8 cellular contexts compared by ENCODE assay signal in genomic region chr2:240983361-240983995, GRCh38. TPM values are rescaled to one million over a fixed set of nuclear protein-coding genes. Genes with fewer than 3 reads are reported as not detected.
DNase-seq lines count a peak whose midpoint lies in the region; ATAC-seq and TF ChIP-seq lines count a peak whose summit lies in the region.

No MANE protein-coding gene starts in this region.

- no peaks in the 10 kb centered on the region for H4K20me1 ChIP-seq in DOHH2 (ENCODE audit: control insufficient read depth, insufficient read depth, low read depth, low read length)

- H3K4me3 ChIP-seq in DOHH2 (ENCODE audit: low read length) = no peak overlapping the region

- no peaks in the 10 kb centered on the region for H3K79me2 ChIP-seq in DOHH2 (ENCODE audit: control insufficient read depth, low read length)

- no peak overlapping the region for H3K27ac Mint-ChIP-seq in immature natural killer cell

- ATAC-seq in Right ventricle myocardium inferior (peak; percentile 62), sciatic nerve (peak; percentile 37), GM21381 (IDR thresholded peaks at IDR 0.05; ENCODE audit: unreplicated experiment) (no peak)

- intact Hi-C loops in Right ventricle myocardium inferior (cut with DNase I) = no loop called here
- intact Hi-C loops in sciatic nerve (cut with DNase I) = no loop called here

- no peaks in the 10 kb centered on the region for H3K9me2 ChIP-seq in DOHH2 (replicated peaks; ENCODE audit: control insufficient read depth, low read length)

- peaks cover 12% of the 10 kb centered on the region for H3K4me1 ChIP-seq in DOHH2 (ENCODE audit: control insufficient read depth, low read length)

- H3K9me3 ChIP-seq in DOHH2 (ENCODE audit: control insufficient read depth, insufficient read depth, low read length) = no peaks in the 10 kb centered on the region

- peak; percentile 75 for TF ChIP-seq CTCF in DOHH2 (IDR thresholded peaks at IDR 0.05; ENCODE audit: low read depth, low read length, poor library complexity, severe bottlenecking)

- H3K36me3 Mint-ChIP-seq in immature natural killer cell = no peaks in the 10 kb centered on the region

- H3K27me3 Mint-ChIP-seq in immature natural killer cell (ENCODE audit: low read depth in 3 of 3) = peaks cover 0 to 3% (median 2%) of the 10 kb centered on the region in 3 donors

- no peaks in the 10 kb centered on the region for H3K4me1 Mint-ChIP-seq in immature natural killer cell

- 0 out of 2 replicates have a peak overlapping the region, but pooled peaks have one; percentile 16 for H3K4me2 ChIP-seq in DOHH2 (ENCODE audit: low read length)

- H3K27me3 ChIP-seq in DOHH2 (ENCODE audit: control insufficient read depth, low read length) = peaks cover 8% of the 10 kb centered on the region

- DNase-seq in NCI-H1092 treated with DMSO at 0.1 percent for 48 hours (lab: John Stamatoyannopoulos, UW) (peak; percentile 38), Right ventricle myocardium inferior (ENCODE audit: missing footprints) (peak; percentile 57), sciatic nerve (ENCODE audit: low spot score) (peak; percentile 61), immature natural killer cell (no peak), OCI-M1 (lab: John Stamatoyannopoulos, UW) (no peak)
- peak; percentile 64 for DNase-seq in activated CD8-positive, alpha-beta memory T cell treated with anti-CD3 and anti-CD28 coated beads, Interleukin-2, amount 50 U/mL, for 4 hours

- H3K4me3 Mint-ChIP-seq in immature natural killer cell = no peak overlapping the region

- no peaks in the 10 kb centered on the region for H3F3A ChIP-seq in DOHH2 (ENCODE audit: control insufficient read depth, insufficient read depth)

- no peaks in the 10 kb centered on the region for H3K9me3 Mint-ChIP-seq in immature natural killer cell

- no peak overlapping the region for H3K27ac ChIP-seq in DOHH2 (ENCODE audit: low read depth, low read length)

- no peaks in the 10 kb centered on the region for H3K36me3 ChIP-seq in DOHH2 (ENCODE audit: control insufficient read depth, low read length)

RNA-seq across cellular contexts. Expression of gene SNED1, which starts 14.9 kb away (rescaled TPM):
- total RNA-seq in Right ventricle myocardium inferior (6.7 TPM), sciatic nerve (148 TPM)
- polyA plus RNA-seq in immature natural killer cell = under 1 TPM in 2 of 3 donors, not detected in 1; 0.24 to 0.56 TPM

Comparison
In these comparisons a context has a peak if more than half of its experiments do, and no peak if none do; other contexts are left out.
1. DNase-seq: peak in NCI-H1092 treated with DMSO at 0.1 percent for 48 hours (single experiment), activated CD8-positive, alpha-beta memory T cell treated with anti-CD3 and anti-CD28 coated beads, Interleukin-2, amount 50 U/mL, for 4 hours (single experiment), Right ventricle myocardium inferior (single experiment) and sciatic nerve (single experiment); none in immature natural killer cell (0 of 3) and OCI-M1 (single experiment).
2. RNA of gene SNED1, which starts 14.9 kb away (total RNA-seq): 148 TPM in sciatic nerve (single experiment); 6.7 TPM in Right ventricle myocardium inferior (single experiment); every median in the first group is over 10 times any median in the second.